8 cellular contexts compared by ENCODE assay signal in the genomic region with DNA sequence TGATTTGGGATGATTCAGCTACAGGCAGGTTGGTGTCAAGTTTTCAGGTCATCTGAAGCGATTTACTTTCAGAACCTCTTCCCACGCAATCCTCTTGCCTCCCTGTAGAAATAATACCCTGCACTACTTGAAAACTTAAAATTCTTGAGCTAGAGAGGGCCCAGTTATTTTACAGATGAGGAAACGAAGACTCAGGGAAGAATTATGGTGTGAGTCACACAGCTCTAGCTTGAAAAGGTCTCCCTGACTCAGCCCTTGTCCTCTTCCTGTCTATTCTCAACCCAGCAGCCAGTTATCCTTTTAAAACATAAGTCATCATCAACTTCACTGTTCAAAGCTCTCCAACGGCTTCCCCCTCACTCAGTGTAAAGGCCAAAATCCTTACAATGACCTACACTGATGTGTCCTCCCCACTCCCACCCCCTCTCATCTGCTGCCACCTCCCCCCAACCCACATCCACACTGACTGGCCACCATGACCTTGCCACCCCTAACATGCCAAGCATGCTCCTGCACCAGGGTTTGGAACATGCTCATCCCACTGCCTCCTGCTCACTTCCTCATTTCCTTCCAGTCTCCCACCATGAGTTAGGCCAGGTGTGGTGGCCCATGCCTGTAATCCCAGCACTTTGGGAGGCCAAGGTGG. TPM values are rescaled to one million over a fixed set of nuclear protein-coding genes. Genes with fewer than 3 reads are reported as not detected.
A peak's percentile ranks its signal among the peaks of the same experiment; 100 is the strongest.
DNase-seq lines count a peak whose midpoint lies in the region; ATAC-seq, FAIRE-seq and TF ChIP-seq lines count a peak whose summit lies in the region.

No MANE protein-coding gene starts in this region.

- H3K27me3 Mint-ChIP-seq in HFFc6 (ENCODE audit: insufficient read depth): no peaks in the 10 kb centered on the region
- peaks cover 41% of the 10 kb centered on the region for H3K27me3 Mint-ChIP-seq in activated T-helper 2 cell treated with anti-CD3 and anti-CD28 coated beads, Interferon-gamma antibody, Interleukin-2, Interleukin-4, amounts not matched to agents 10 μg/mL and 5 μg/mL and 100 μg/mL, durations not matched to agents 14 hours and 24 hours and 36 hours (ENCODE audit: low read depth)

- peak overlapping the region; percentile 22 for H3K4me3 ChIP-seq in BJ (ENCODE audit: low read depth, low read length)

- TF ChIP-seq CTCF in BJ (IDR thresholded peaks at IDR 0.05; ENCODE audit: insufficient read depth, low read depth, low read length): no peak
- TF ChIP-seq CTCF in HFFc6 (IDR thresholded peaks at IDR 0.05): no peak

- H3K9me3 Mint-ChIP-seq in HFFc6: no peaks in the 10 kb centered on the region
- H3K9me3 Mint-ChIP-seq in activated T-helper 2 cell treated with anti-CD3 and anti-CD28 coated beads, Interferon-gamma antibody, Interleukin-2, Interleukin-4, amounts not matched to agents 10 μg/mL and 5 μg/mL and 100 μg/mL, durations not matched to agents 14 hours and 24 hours and 36 hours: no peaks in the 10 kb centered on the region

- H3K36me3 Mint-ChIP-seq in HFFc6 (ENCODE audit: low read depth): peaks cover 42% of the 10 kb centered on the region
- no peaks in the 10 kb centered on the region for H3K36me3 Mint-ChIP-seq in activated T-helper 2 cell treated with anti-CD3 and anti-CD28 coated beads, Interferon-gamma antibody, Interleukin-2, Interleukin-4, amounts not matched to agents 10 μg/mL and 5 μg/mL and 100 μg/mL, durations not matched to agents 14 hours and 24 hours and 36 hours (ENCODE audit: low read depth)

- ATAC-seq in left colon (peak; percentile 31), HG02938 (IDR thresholded peaks at IDR 0.05; ENCODE audit: unreplicated experiment) (no peak), GM19023 (IDR thresholded peaks at IDR 0.05; ENCODE audit: unreplicated experiment) (no peak), HG03520 (IDR thresholded peaks at IDR 0.05; ENCODE audit: unreplicated experiment) (no peak)

- H3K4me3 Mint-ChIP-seq in HFFc6: peak overlapping the region; percentile 94
- H3K4me3 Mint-ChIP-seq in activated T-helper 2 cell treated with anti-CD3 and anti-CD28 coated beads, Interferon-gamma antibody, Interleukin-2, Interleukin-4, amounts not matched to agents 10 μg/mL and 5 μg/mL and 100 μg/mL, durations not matched to agents 14 hours and 24 hours and 36 hours (ENCODE audit: low read depth): no peak overlapping the region

- H3K27ac Mint-ChIP-seq in HFFc6: peak overlapping the region; percentile 91
- H3K27ac Mint-ChIP-seq in activated T-helper 2 cell treated with anti-CD3 and anti-CD28 coated beads, Interferon-gamma antibody, Interleukin-2, Interleukin-4, amounts not matched to agents 10 μg/mL and 5 μg/mL and 100 μg/mL, durations not matched to agents 14 hours and 24 hours and 36 hours: peak overlapping the region; percentile 10

- POLR2A ChIA-PET in BJ (lab: Charles Lee): interaction anchor here (0.6 kb wide), 2 partner anchors 23 to 367 kb away, joined by 4 to 5 read pairs; no protein-coding TSS in a partner anchor

- no peaks in the 10 kb centered on the region for H3K36me3 ChIP-seq in BJ (ENCODE audit: control insufficient read depth, insufficient read depth, low read length)

- FAIRE-seq in urothelium cell line (lab: Jason Lieb, UNC): peak; percentile 50

- H3K27me3 ChIP-seq in BJ (ENCODE audit: control insufficient read depth, insufficient read depth, low read length): no peaks in the 10 kb centered on the region

- peaks cover 77% of the 10 kb centered on the region for H3K4me1 Mint-ChIP-seq in HFFc6 (ENCODE audit: low read depth)
- H3K4me1 Mint-ChIP-seq in activated T-helper 2 cell treated with anti-CD3 and anti-CD28 coated beads, Interferon-gamma antibody, Interleukin-2, Interleukin-4, amounts not matched to agents 10 μg/mL and 5 μg/mL and 100 μg/mL, durations not matched to agents 14 hours and 24 hours and 36 hours (ENCODE audit: low read depth): peaks cover 34% of the 10 kb centered on the region

- CTCF ChIA-PET in BJ (lab: Yijun Ruan, JAX): interaction anchor here (0.7 to 2.2 kb wide), 2 partner anchors 23 to 449 kb away, joined by 3 to 6 read pairs; no protein-coding TSS in a partner anchor

- DNase-seq in BJ (ENCODE audit: low read depth) (peak; percentile 93), HFFc6 (peak; percentile 96), left colon (no peak), urothelium cell line (ENCODE audit: low spot score) (peak; percentile 74)
- no peak for DNase-seq in activated T-helper 2 cell treated with anti-CD3 and anti-CD28 coated beads, Interferon-gamma antibody, Interleukin-2, Interleukin-4, amounts not matched to agents 10 μg/mL and 5 μg/mL and 100 μg/mL, durations not matched to agents 14 hours and 24 hours and 36 hours (ENCODE audit: low spot score)

- intact Hi-C loops in activated T-helper 2 cell treated with anti-CD3 and anti-CD28 coated beads, Interferon-gamma antibody, Interleukin-2, Interleukin-4, amounts not matched to agents 10 μg/mL and 5 μg/mL and 100 μg/mL, durations not matched to agents 14 hours and 24 hours and 36 hours (cut with micrococcal nuclease): loop anchor here (5.0 kb wide), 4 partner anchors 134 to 1559 kb away; a partner anchor contains a TSS
- intact Hi-C loops in left colon (cut with DNase I, micrococcal nuclease): no loop called here

RNA-seq across cellular contexts. Expression of a gene that starts 3.4 kb away (rescaled TPM):
- polyA plus RNA-seq in BJ (2011; rRNA removed): 16.3 and 16.7 TPM in 2 replicates
- polyA minus RNA-seq in BJ (2011; rRNA and poly(A)+ RNA removed): 15.1 and 16.1 TPM in 2 replicates
- total RNA-seq in HFFc6 (2021; fragmentation: NEBNext Ultra II Directional; extraction: Animal tissue kit (Norgen Biotek cat#: 25700)): 10 to 100 TPM; 24.9 to 44.7 (median 28.6) TPM
- total RNA-seq in activated T-helper 2 cell treated with anti-CD3 and anti-CD28 coated beads, Interferon-gamma antibody, Interleukin-2, Interleukin-4, amounts not matched to agents 10 μg/mL and 5 μg/mL and 100 μg/mL, durations not matched to agents 14 hours and 24 hours and 36 hours: 1.0 and 1.2 TPM in 2 replicates
- total RNA-seq in left colon: 10 to 100 TPM; 43.6 to 53.4 TPM

Comparison
In these comparisons a context has a peak if more than half of its experiments do, and no peak if none do; other contexts are left out.
1. DNase-seq: peak in BJ (single experiment), HFFc6 (single experiment) and urothelium cell line (single experiment); none in activated T-helper 2 cell treated with anti-CD3 and anti-CD28 coated beads, Interferon-gamma antibody, Interleukin-2, Interleukin-4, amounts not matched to agents 10 μg/mL and 5 μg/mL and 100 μg/mL, durations not matched to agents 14 hours and 24 hours and 36 hours (single experiment) and left colon (0 of 2).
2. RNA of a gene that starts 3.4 kb away (total RNA-seq): 43.6 to 53.4 TPM in left colon and 24.9 to 44.7 TPM in HFFc6; 1.0 to 1.2 TPM in activated T-helper 2 cell treated with anti-CD3 and anti-CD28 coated beads, Interferon-gamma antibody, Interleukin-2, Interleukin-4, amounts not matched to agents 10 μg/mL and 5 μg/mL and 100 μg/mL, durations not matched to agents 14 hours and 24 hours and 36 hours; every median in the first group is over 10 times any median in the second.